8 cellular contexts compared by ENCODE assay signal in genomic region chr1:109213345-109213823, GRCh38. TPM values are rescaled to one million over a fixed set of nuclear protein-coding genes. Genes with fewer than 3 reads are reported as not detected.
DNase-seq lines count a peak whose midpoint lies in the region; ATAC-seq and TF ChIP-seq lines count a peak whose summit lies in the region.

No MANE protein-coding gene starts in this region.

- no peak for TF ChIP-seq CTCF in right atrium auricular region (IDR thresholded peaks at IDR 0.05)
- no peak for TF ChIP-seq CTCF in astrocyte of the cerebellum (IDR thresholded peaks at IDR 0.05; ENCODE audit: low read depth, low read length, missing control alignments)

- no peaks in the 10 kb centered on the region for H3K79me1 ChIP-seq in mesenchymal stem cell (replicated peaks; ENCODE audit: low read length, poor library complexity, severe bottlenecking)

- no peak overlapping the region for H3K23ac ChIP-seq in mesenchymal stem cell (ENCODE audit: low read length in 2 of 2)

- H3K27ac ChIP-seq in right atrium auricular region (peak overlapping the region; percentile 92 to 96), mesenchymal stem cell (ENCODE audit: low read length, poor library complexity, severe bottlenecking) (no peak overlapping the region)

- H2BK12ac ChIP-seq in mesenchymal stem cell (ENCODE audit: low read length in 2 of 2) = no peak overlapping the region

- H4K91ac ChIP-seq in mesenchymal stem cell (ENCODE audit: low read length) = peak overlapping the region; percentile 76

- no peak for ATAC-seq in left ventricle myocardium superior

- in situ Hi-C loops in astrocyte of the cerebellum (cut with HindIII; ENCODE audit: low sequenced_read_pairs) = loop anchor here (10.0 kb wide), 1 partner anchor 191 kb away; no protein-coding TSS in a partner anchor

- peak overlapping the region; percentile 69 for H4K8ac ChIP-seq in mesenchymal stem cell (ENCODE audit: low read length)

- H3K14ac ChIP-seq in mesenchymal stem cell (ENCODE audit: low read length in 2 of 2) = peak overlapping the region in 1 of 2 experiments; percentile 88

- H3K36me3 ChIP-seq in right atrium auricular region = no peaks in the 10 kb centered on the region
- peaks cover 3 to 11% of the 10 kb centered on the region in 2 experiments for H3K36me3 ChIP-seq in mesenchymal stem cell (ENCODE audit: control insufficient read depth in 1 of 2, insufficient read depth in 2 of 2, low read depth in 1 of 2, low read length in 2 of 2)

- H3K27me3 ChIP-seq in right atrium auricular region = no peaks in the 10 kb centered on the region
- H3K27me3 ChIP-seq in mesenchymal stem cell (ENCODE audit: control insufficient read depth in 1 of 2, insufficient read depth in 1 of 2, low read length in 2 of 2) = no peaks in the 10 kb centered on the region

- peak overlapping the region; percentile 84 for H2AFZ ChIP-seq in mesenchymal stem cell (ENCODE audit: low read depth, low read length)

- H2AK5ac ChIP-seq in mesenchymal stem cell (ENCODE audit: low read length, severe bottlenecking) = no peak overlapping the region

- WGBS in mesenchymal stem cell = 33% methylated on average over 8 of the region's 10 CpGs

- no peak overlapping the region for H2BK5ac ChIP-seq in mesenchymal stem cell (ENCODE audit: low read depth, low read length, poor library complexity, severe bottlenecking)

- intact Hi-C loops in left ventricle myocardium superior (cut with micrococcal nuclease) = no loop called here

- H3K9ac ChIP-seq in mesenchymal stem cell (ENCODE audit: low read length) = peak overlapping the region; percentile 99

- H3K9me3 ChIP-seq in right atrium auricular region (no peaks in the 10 kb centered on the region), mesenchymal stem cell (ENCODE audit: control insufficient read depth, low read length) (no peaks in the 10 kb centered on the region)

- no peak overlapping the region for H2BK15ac ChIP-seq in mesenchymal stem cell (ENCODE audit: low read depth, poor library complexity, severe bottlenecking)

- peak overlapping the region; percentile 75 for H3K4me2 ChIP-seq in mesenchymal stem cell (ENCODE audit: low read length, poor library complexity, severe bottlenecking)

- H3K4me1 ChIP-seq in right atrium auricular region (peaks cover 0 to 46% of the 10 kb centered on the region in 2 donors), mesenchymal stem cell (ENCODE audit: control insufficient read depth, insufficient read depth, low read depth, low read length) (peaks cover 3% of the 10 kb centered on the region)

- no peak overlapping the region for H2BK120ac ChIP-seq in mesenchymal stem cell (ENCODE audit: low read depth, low read length)

- peak overlapping the region; percentile 48 to 60 for H3K4ac ChIP-seq in mesenchymal stem cell (ENCODE audit: low read depth in 1 of 2, low read length in 2 of 2)

- no peak overlapping the region for H3K18ac ChIP-seq in mesenchymal stem cell (ENCODE audit: low read depth in 1 of 2, low read length in 2 of 2)

- H3K4me3 ChIP-seq in right atrium auricular region (peak overlapping the region; percentile 75 to 88), astrocyte of the cerebellum (ENCODE audit: low read depth, low read length) (peak overlapping the region; percentile 88), mesenchymal stem cell (ENCODE audit: insufficient read depth in 1 of 2, low read depth in 1 of 2, low read length in 2 of 2) (peak overlapping the region; percentile 40 to 98)

- DNase-seq in right atrium auricular region (ENCODE audit: low spot score) (no peak), left ventricle myocardium superior (no peak), astrocyte of the cerebellum (ENCODE audit: low read depth) (no peak), mesenchymal stem cell (no peak), NCI-H748 treated with DMSO at 0.1 percent for 48 hours (lab: John Stamatoyannopoulos, UW) (no peak), NAMALWA (ENCODE audit: low spot score) (no peak), NCI-H2107 (lab: John Stamatoyannopoulos, UW) (no peak)
- no peak for DNase-seq in effector CD4-positive, alpha-beta T cell

RNA-seq across cellular contexts. Expression of gene SARS1, which starts 0.3 kb away (rescaled TPM):
- total RNA-seq in right atrium auricular region (100 to 1,000 TPM; 108 to 130 TPM), left ventricle myocardium superior (99.8 TPM)
- polyA plus RNA-seq in mesenchymal stem cell (2013, experiment 1 of 2) = 210 TPM
- polyA plus RNA-seq in mesenchymal stem cell (2013, experiment 2 of 2) = 208 TPM

RNA-seq across cellular contexts. Expression of gene CELSR2, which starts 36.0 kb away (rescaled TPM):
- total RNA-seq in right atrium auricular region = 10 to 100 TPM; 20.2 to 23.7 TPM
- total RNA-seq in left ventricle myocardium superior = 9.8 TPM
- 1.0 TPM for polyA plus RNA-seq in mesenchymal stem cell (2013, experiment 1 of 2)
- polyA plus RNA-seq in mesenchymal stem cell (2013, experiment 2 of 2) = 0.93 TPM
